In genomic region chr9:68740561-68740960, GRCh38 we compare ENCODE assay signal across 19 cellular contexts. TPM values are rescaled to one million over a fixed set of nuclear protein-coding genes. Genes with fewer than 3 reads are reported as not detected.
DNase-seq lines count a peak whose midpoint lies in the region; ATAC-seq lines count a peak whose summit lies in the region.
"Had no signal": no experiment of that assay in that cellular context is flagged by ENCODE, and none has a peak within 500 bp of the region (broad histone marks: within the 10 kb centered on the region; RNA-seq: fewer than 3 reads in every experiment).

No MANE protein-coding gene starts in this region.

- no peaks in the 10 kb centered on the region for H3K27me3 ChIP-seq in mucosa of stomach (ENCODE audit: control insufficient read depth, insufficient read depth, low read length)
- H3K27me3 ChIP-seq: gastroesophageal sphincter had no signal

- H3K4me1 ChIP-seq in mucosa of stomach (ENCODE audit: control insufficient read depth, insufficient read depth, low read length), result peaks cover 54% of the 10 kb centered on the region
- H3K4me1 ChIP-seq: gastroesophageal sphincter had no signal

- H3K36me3 ChIP-seq in mucosa of stomach (ENCODE audit: control insufficient read depth, insufficient read depth, low read length), result no peaks in the 10 kb centered on the region
- H3K36me3 ChIP-seq: gastroesophageal sphincter had no signal

- peak overlapping the region; percentile 91 for H3K9ac ChIP-seq in mucosa of stomach (ENCODE audit: low read length)

- DNase-seq in HuH-7 (ENCODE audit: low spot score) (peak; percentile 22), NCI-H69 (lab: John Stamatoyannopoulos, UW) (peak; percentile 95), epithelial cell of prostate (ENCODE audit: low read depth, low spot score) (peak; percentile 49), kidney tubule cell (ENCODE audit: low spot score) (no peak), ureter (ENCODE audit: low spot score) (no peak)
- DNase-seq in stimulated activated CD4-positive, alpha-beta T cell treated with anti-CD3 and anti-CD28 coated beads, Interleukin-2, amount 100 ng/mL, for 48 hours, result no peak
- DNase-seq: activated CD8-positive, alpha-beta T cell treated with anti-CD3 and anti-CD28 coated beads for 36 hours; activated T-cell treated with anti-CD3 and anti-CD28 coated beads, Interleukin-2, amount 50 U/mL, for 48 hours; CD8-positive, alpha-beta memory T cell; NCI-H1930; NCI-H524 treated with DMSO at 0.1 percent for 48 hours; stimulated activated CD4-positive, alpha-beta T cell treated with anti-CD3 and anti-CD28 coated beads, Interleukin-15, amount 100 ng/mL, for 24 hours; stimulated activated naive CD8-positive, alpha-beta T cell treated with anti-CD3 and anti-CD28 coated beads, Interleukin-15, Interleukin-2, amounts not matched to agents 100 U/mL and 50 U/mL, for 24 hours had no signal

- H3K9me3 ChIP-seq in mucosa of stomach (ENCODE audit: control insufficient read depth, low read length), result no peaks in the 10 kb centered on the region
- H3K9me3 ChIP-seq: gastroesophageal sphincter had no signal

- no peak for ATAC-seq in GM18861 (IDR thresholded peaks at IDR 0.05; ENCODE audit: unreplicated experiment)
- ATAC-seq: activated CD8-positive, alpha-beta T cell treated with anti-CD3 and anti-CD28 coated beads for 36 hours; activated naive CD4-positive, alpha-beta T cell treated with anti-CD3 and anti-CD28 coated beads, Interleukin-2, amount 50 U/mL, for 72 hours; gastroesophageal sphincter; stimulated activated naive CD8-positive, alpha-beta T cell treated with anti-CD3 and anti-CD28 coated beads, Interleukin-15, Interleukin-2, amounts not matched to agents 100 U/mL and 50 U/mL, for 24 hours had no signal

- peak overlapping the region; percentile 56 for H3K4me3 ChIP-seq in mucosa of stomach (ENCODE audit: low read length)
- H3K4me3 ChIP-seq: gastroesophageal sphincter had no signal

- peak overlapping the region; percentile 70 for H3K27ac ChIP-seq in epithelial cell of prostate
- H3K27ac ChIP-seq: gastroesophageal sphincter had no signal

RNA-seq across cellular contexts. Expression of gene PIP5K1B, which starts 35.5 kb away (rescaled TPM):
- total RNA-seq in ureter, result 13.8 TPM
- total RNA-seq: epithelial cell of proximal tubule, HT1080 had no signal

Comparison
In these comparisons a context has a peak if more than half of its experiments do, and no peak if none do; other contexts are left out.
1. DNase-seq: peak in HuH-7 (single experiment), NCI-H69 (single experiment) and epithelial cell of prostate (single experiment); none in kidney tubule cell (single experiment), stimulated activated CD4-positive, alpha-beta T cell treated with anti-CD3 and anti-CD28 coated beads, Interleukin-2, amount 100 ng/mL, for 48 hours (0 of 2) and ureter (single experiment).